In the genomic region with DNA sequence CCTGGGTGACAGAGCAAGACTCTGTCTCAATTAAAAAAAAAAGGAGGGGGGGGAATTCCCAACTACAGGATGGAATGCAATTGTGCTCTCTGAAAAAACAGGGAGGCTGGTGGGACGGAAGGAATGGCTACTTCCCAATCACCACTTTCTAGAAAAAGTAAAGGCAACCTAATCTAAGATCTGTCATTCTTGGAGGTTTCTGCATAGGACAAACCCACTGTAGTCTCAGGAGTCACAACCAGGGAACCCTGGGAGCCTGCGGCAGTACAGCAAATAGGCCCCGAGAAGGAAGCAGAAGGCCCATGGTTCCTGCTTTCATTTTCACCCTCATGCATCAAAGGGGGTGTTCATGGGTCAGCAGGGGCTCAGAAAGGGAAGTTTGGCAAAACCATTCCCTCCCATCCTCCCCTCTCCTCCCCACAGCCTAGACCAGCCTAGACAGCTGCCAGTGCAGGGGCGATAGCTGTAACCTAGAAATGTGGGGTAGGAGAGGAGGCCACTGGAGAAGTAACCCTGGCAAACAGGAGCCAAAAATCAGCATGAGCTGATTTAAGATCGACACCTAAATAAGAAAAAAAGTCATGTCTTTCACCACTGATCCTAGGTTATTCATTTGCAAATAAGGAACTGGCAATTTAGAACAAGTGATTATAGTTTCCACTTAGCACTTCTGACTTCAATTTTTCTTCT, we compare ENCODE assay signal across 8 cellular contexts. TPM values are rescaled to one million over a fixed set of nuclear protein-coding genes. Genes with fewer than 3 reads are reported as not detected.
DNase-seq lines count a peak whose midpoint lies in the region; ATAC-seq and TF ChIP-seq lines count a peak whose summit lies in the region.

No MANE protein-coding gene starts in this region.

- peak overlapping the region; percentile 17 for H3K4me3 Mint-ChIP-seq in dendritic cell treated with granulocyte-macrophage colony-stimulating factor and Interleukin-4, amounts not matched to agents 40 ng/mL and 50 ng/mL, for 4 days
- peak overlapping the region; percentile 65 for H3K4me3 Mint-ChIP-seq in stimulated activated naive CD8-positive, alpha-beta T cell treated with anti-CD3 and anti-CD28 coated beads, Interleukin-15, Interleukin-2, amounts not matched to agents 100 ng/mL and 50 ng/mL, for 24 hours

- H3K36me3 Mint-ChIP-seq in dendritic cell treated with granulocyte-macrophage colony-stimulating factor and Interleukin-4, amounts not matched to agents 40 ng/mL and 50 ng/mL, for 4 days (ENCODE audit: low read depth), result peaks cover 22% of the 10 kb centered on the region
- peaks cover 33% of the 10 kb centered on the region for H3K36me3 Mint-ChIP-seq in stimulated activated naive CD8-positive, alpha-beta T cell treated with anti-CD3 and anti-CD28 coated beads, Interleukin-15, Interleukin-2, amounts not matched to agents 100 ng/mL and 50 ng/mL, for 24 hours (ENCODE audit: low read depth)

- H3K27me3 Mint-ChIP-seq in dendritic cell treated with granulocyte-macrophage colony-stimulating factor and Interleukin-4, amounts not matched to agents 40 ng/mL and 50 ng/mL, for 4 days, result no peaks in the 10 kb centered on the region
- H3K27me3 Mint-ChIP-seq in stimulated activated naive CD8-positive, alpha-beta T cell treated with anti-CD3 and anti-CD28 coated beads, Interleukin-15, Interleukin-2, amounts not matched to agents 100 ng/mL and 50 ng/mL, for 24 hours, result no peaks in the 10 kb centered on the region

- no peak overlapping the region for H3K27ac ChIP-seq in esophagus muscularis mucosa (replicated peaks in 1 of 4)
- H3K27ac ChIP-seq in brain microvascular endothelial cell, result no peak overlapping the region

- no peak for TF ChIP-seq POLR2A in esophagus muscularis mucosa (IDR thresholded peaks at IDR 0.05; ENCODE audit: low read depth)

- intact Hi-C loops in dendritic cell treated with granulocyte-macrophage colony-stimulating factor and Interleukin-4, amounts not matched to agents 40 ng/mL and 50 ng/mL, for 4 days (cut with micrococcal nuclease), result loop anchor here (5.0 kb wide), 1 partner anchor 74 kb away; the partner anchor contains the start of gene TMSB10
- intact Hi-C loops in esophagus muscularis mucosa (cut with DNase I), result no loop called here

- no peaks in the 10 kb centered on the region for H3K27me3 ChIP-seq in esophagus muscularis mucosa
- H3K27me3 ChIP-seq in brain microvascular endothelial cell (replicated peaks), result no peaks in the 10 kb centered on the region

- peaks cover 25% of the 10 kb centered on the region for H3K9me3 Mint-ChIP-seq in dendritic cell treated with granulocyte-macrophage colony-stimulating factor and Interleukin-4, amounts not matched to agents 40 ng/mL and 50 ng/mL, for 4 days
- H3K9me3 Mint-ChIP-seq in stimulated activated naive CD8-positive, alpha-beta T cell treated with anti-CD3 and anti-CD28 coated beads, Interleukin-15, Interleukin-2, amounts not matched to agents 100 ng/mL and 50 ng/mL, for 24 hours, result no peaks in the 10 kb centered on the region

- no peaks in the 10 kb centered on the region for H3K36me3 ChIP-seq in esophagus muscularis mucosa
- no peaks in the 10 kb centered on the region for H3K36me3 ChIP-seq in brain microvascular endothelial cell (replicated peaks)

- TF ChIP-seq EP300 in esophagus muscularis mucosa (IDR thresholded peaks at IDR 0.05), result no peak

- peak; percentile 76 for ATAC-seq in GM21367 (IDR thresholded peaks at IDR 0.05; ENCODE audit: unreplicated experiment)

- H3K4me1 Mint-ChIP-seq in dendritic cell treated with granulocyte-macrophage colony-stimulating factor and Interleukin-4, amounts not matched to agents 40 ng/mL and 50 ng/mL, for 4 days (ENCODE audit: low read depth), result peaks cover 12% of the 10 kb centered on the region
- peaks cover 36% of the 10 kb centered on the region for H3K4me1 Mint-ChIP-seq in stimulated activated naive CD8-positive, alpha-beta T cell treated with anti-CD3 and anti-CD28 coated beads, Interleukin-15, Interleukin-2, amounts not matched to agents 100 ng/mL and 50 ng/mL, for 24 hours (ENCODE audit: low read depth)

- no peak overlapping the region for H3K27ac Mint-ChIP-seq in dendritic cell treated with granulocyte-macrophage colony-stimulating factor and Interleukin-4, amounts not matched to agents 40 ng/mL and 50 ng/mL, for 4 days
- peak overlapping the region; percentile 88 for H3K27ac Mint-ChIP-seq in stimulated activated naive CD8-positive, alpha-beta T cell treated with anti-CD3 and anti-CD28 coated beads, Interleukin-15, Interleukin-2, amounts not matched to agents 100 ng/mL and 50 ng/mL, for 24 hours

- in situ Hi-C loops in KBM-7 (cut with MboI; ENCODE audit: low pct_unique_long_range_greater_than_20kb, low sequenced_read_pairs) (no loop called here), brain microvascular endothelial cell (cut with HindIII; ENCODE audit: low pct_ligation_motif_present, low sequenced_read_pairs) (no loop called here)

- DNase-seq in EH (ENCODE audit: low read depth) (peak; percentile 66), KBM-7 (peak; percentile 88), esophagus muscularis mucosa (ENCODE audit: extremely low spot score) (no peak), foreskin melanocyte (no peak), brain microvascular endothelial cell (no peak)

- H3K9me3 ChIP-seq in esophagus muscularis mucosa, result peaks cover 0 to 32% (median 0%) of the 10 kb centered on the region in 4 donors

- no peaks in the 10 kb centered on the region for H3K4me1 ChIP-seq in esophagus muscularis mucosa

- TF ChIP-seq CTCF in esophagus muscularis mucosa (IDR thresholded peaks at IDR 0.05), result no peak
- TF ChIP-seq CTCF in brain microvascular endothelial cell (IDR thresholded peaks at IDR 0.05; ENCODE audit: low read depth, low read length, missing control alignments), result no peak

- H3K4me3 ChIP-seq in esophagus muscularis mucosa (no peak overlapping the region), brain microvascular endothelial cell (ENCODE audit: low read depth, low read length) (no peak overlapping the region)

- WGBS in esophagus muscularis mucosa, result 45% methylated on average over 2 of the region's 5 CpGs

RNA-seq across cellular contexts. Expression of gene TRABD2A, which starts 48.0 kb away (rescaled TPM):
- total RNA-seq in esophagus muscularis mucosa, result 1 to 10 TPM; 1.2 to 3.0 (median 2.1) TPM

Comparison
In these comparisons a context has a peak if more than half of its experiments do, and no peak if none do; other contexts are left out.
1. DNase-seq: peak in EH (single experiment) and KBM-7 (single experiment); none in esophagus muscularis mucosa (single experiment), foreskin melanocyte (single experiment) and brain microvascular endothelial cell (single experiment).